8 cellular contexts compared by ENCODE assay signal in the genomic region with DNA sequence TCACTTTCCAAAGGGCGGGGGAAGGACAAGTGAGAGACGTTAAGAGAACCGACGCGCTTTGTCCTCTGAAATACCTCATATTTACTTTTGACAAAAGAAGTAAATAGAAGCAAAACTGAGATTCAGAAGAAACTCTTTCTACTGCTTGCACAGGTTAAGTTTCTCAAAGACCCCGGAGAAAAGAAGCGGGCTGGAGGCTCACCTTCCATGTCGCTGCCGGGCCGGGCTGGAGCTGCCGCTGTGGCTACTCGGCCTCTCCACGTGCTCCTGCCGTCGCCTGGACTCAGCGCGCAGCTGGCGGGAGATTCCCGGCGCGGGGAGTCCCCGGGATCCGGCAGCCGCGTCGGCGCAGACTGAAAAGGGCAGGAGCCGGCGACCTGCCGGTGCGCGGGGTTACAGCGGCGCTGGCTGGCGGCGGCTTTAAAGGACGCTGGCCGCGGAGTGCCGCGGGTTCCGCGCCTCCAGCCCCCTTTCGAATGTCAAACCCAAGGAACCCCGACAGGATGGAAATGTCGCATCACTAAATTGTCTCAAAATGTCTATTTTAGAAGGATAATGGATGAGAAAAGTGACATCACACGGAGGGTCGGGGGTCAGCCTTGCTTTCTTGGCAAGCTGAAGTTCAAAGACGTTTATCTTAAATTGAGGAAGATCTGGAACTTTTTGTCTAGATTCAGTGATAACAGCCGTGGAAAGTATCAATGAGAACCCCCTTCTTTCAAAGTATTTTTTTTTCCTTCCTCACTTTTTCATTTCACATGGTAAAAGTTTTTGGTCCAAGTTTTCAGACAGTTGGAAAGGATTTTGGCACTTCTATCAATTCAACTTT. TPM values are rescaled to one million over a fixed set of nuclear protein-coding genes. Genes with fewer than 3 reads are reported as not detected.
DNase-seq lines count a peak whose midpoint lies in the region; ATAC-seq lines count a peak whose summit lies in the region.

IKZF3 (minus strand) TSS at position 395 of the 829 bp plus-strand sequence; CDS start at position 209, 186 bp downstream.

- H3K27me3 Mint-ChIP-seq in memory B cell, result no peaks in the 10 kb centered on the region

- peaks cover 39% of the 10 kb centered on the region for H3K4me1 Mint-ChIP-seq in memory B cell

- H3K9me3 Mint-ChIP-seq in memory B cell, result peaks cover 1% of the 10 kb centered on the region

- H3K4me3 Mint-ChIP-seq in memory B cell, result peak within 1 kb of the TSS; percentile 98

- ATAC-seq in GM19468 (IDR thresholded peaks at IDR 0.05; ENCODE audit: extremely low read depth, unreplicated experiment) (peak; percentile 25), memory B cell (ENCODE audit: low read depth) (peak; percentile 72), HG02981 (IDR thresholded peaks at IDR 0.05; ENCODE audit: unreplicated experiment) (no peak)

- peaks cover 19% of the 10 kb centered on the region for H3K36me3 Mint-ChIP-seq in memory B cell

- peak within 1 kb of the TSS; percentile 99 for H3K27ac Mint-ChIP-seq in memory B cell

- DNase-seq in CMK (ENCODE audit: low read depth) (peak; percentile 41), M059J (ENCODE audit: low read depth) (peak; percentile 30), cerebellar cortex (ENCODE audit: low spot score) (peak; percentile 24), memory B cell (ENCODE audit: low spot score in 2 of 2) (peak; percentile 81 to 83)
- DNase-seq in activated CD4-positive, CD25-positive, alpha-beta regulatory T cell treated with anti-CD3 and anti-CD28 coated beads, Interleukin-2, amount 50 U/mL, for 16 hours (ENCODE audit: low read depth, low spot score), result peak; percentile 59
- DNase-seq in stimulated activated CD8-positive, alpha-beta memory T cell treated with anti-CD3 and anti-CD28 coated beads, Interleukin-4, amount 100 ng/mL, for 4 hours (ENCODE audit: low read depth in 2 of 2, low spot score in 1 of 2), result peak; percentile 42 to 67

RNA-seq across cellular contexts. Expression of gene IKZF3, which starts in this region (rescaled TPM):
- not detected in 2 replicates for total RNA-seq in M059J (2014; rRNA removed; shearing (Covaris generic))

Comparison
In these comparisons a context has a peak if more than half of its experiments do, and no peak if none do; other contexts are left out.
1. Peak in DNase-seq in M059J; RNA of the gene not detected or under 1 TPM.
2. DNase-seq: peak in every context shown above with its lines; median percentile 82 in memory B cell; 59 in activated CD4-positive, CD25-positive, alpha-beta regulatory T cell treated with anti-CD3 and anti-CD28 coated beads, Interleukin-2, amount 50 U/mL, for 16 hours; 54 in stimulated activated CD8-positive, alpha-beta memory T cell treated with anti-CD3 and anti-CD28 coated beads, Interleukin-4, amount 100 ng/mL, for 4 hours; 41 in CMK; 30 in M059J; 24 in cerebellar cortex.